Comparison of ENCODE assay signal across 10 cellular contexts in the genomic region with DNA sequence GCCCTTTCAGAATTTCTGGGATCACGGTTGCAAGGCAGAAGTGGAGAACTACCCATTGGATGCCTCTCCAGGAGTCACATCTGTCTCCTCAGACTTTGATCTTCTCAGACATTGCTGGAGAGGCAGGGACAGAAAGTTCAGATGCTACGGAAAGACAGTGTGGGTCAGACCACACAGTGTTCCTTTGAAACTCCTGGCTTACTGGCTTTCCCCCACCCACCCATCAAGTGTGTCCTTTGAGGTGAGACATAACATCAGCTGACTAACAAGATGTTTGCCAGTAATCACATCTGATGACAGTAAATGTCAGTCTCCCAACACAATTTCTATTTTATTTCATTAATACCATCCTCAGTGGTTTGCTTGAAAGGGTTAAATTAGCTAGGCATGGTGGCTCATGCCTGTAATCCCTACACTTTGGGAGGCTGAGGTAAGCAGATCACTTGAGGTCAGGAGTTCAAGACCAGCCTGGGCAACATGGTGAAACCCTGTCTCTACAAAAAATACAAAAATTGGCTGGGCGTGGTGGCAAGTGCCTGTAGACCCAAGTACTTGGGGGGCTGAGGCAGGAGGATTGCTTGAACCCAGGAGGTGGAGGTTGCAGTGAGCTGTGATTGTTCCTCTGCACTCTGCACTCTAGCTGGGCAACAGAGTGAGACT.
A peak's percentile ranks its signal among the peaks of the same experiment; 100 is the strongest.
DNase-seq lines count a peak whose midpoint lies in the region; ATAC-seq and TF ChIP-seq lines count a peak whose summit lies in the region.
"Had no signal": no experiment of that assay in that cellular context is flagged by ENCODE, and none has a peak within 500 bp of the region (broad histone marks: within the 10 kb centered on the region; RNA-seq: fewer than 3 reads in every experiment).

No MANE protein-coding gene starts in this region.

- DNase-seq in activated CD4-positive, alpha-beta T cell treated with anti-CD3 and anti-CD28 coated beads for 1 hour, result peak; percentile 40
- DNase-seq in activated CD4-positive, alpha-beta T cell treated with anti-CD3 and anti-CD28 coated beads, Interleukin-2, amount 10 ng/mL, durations not matched to agents 7 days and 5 days, result no peak
- DNase-seq in activated T-cell treated with anti-CD3 and anti-CD28 coated beads for 48 hours (ENCODE audit: low read depth), result peak; percentile 57
- DNase-seq in naive thymus-derived CD4-positive, alpha-beta T cell, result peak in 8 of 9 donors; percentile 58 to 81 (median 69)
- no peak for DNase-seq in Calu3
- no peak for DNase-seq in immature natural killer cell

- H3K9me3 ChIP-seq in naive thymus-derived CD4-positive, alpha-beta T cell (ENCODE audit: control insufficient read depth in 2 of 3, low read length in 3 of 3), result no peaks in the 10 kb centered on the region

- peak overlapping the region; percentile 31 for H3K4me3 ChIP-seq in naive thymus-derived CD4-positive, alpha-beta T cell (ENCODE audit: low read length)

- peak; percentile 82 for ATAC-seq in naive thymus-derived CD4-positive, alpha-beta T cell
- ATAC-seq in HG03280 (IDR thresholded peaks at IDR 0.05; ENCODE audit: unreplicated experiment), result no peak

- H3K4me1 Mint-ChIP-seq in activated CD4-positive, alpha-beta T cell treated with anti-CD3 and anti-CD28 coated beads, Interleukin-2, amount 10 ng/mL, durations not matched to agents 7 days and 5 days, result peaks cover 43% of the 10 kb centered on the region
- peaks cover 32 to 77% (median 69%) of the 10 kb centered on the region in 7 donors for H3K4me1 Mint-ChIP-seq in naive thymus-derived CD4-positive, alpha-beta T cell
- peaks cover 97% of the 10 kb centered on the region for H3K4me1 Mint-ChIP-seq in stimulated activated naive CD8-positive, alpha-beta T cell treated with anti-CD3 and anti-CD28 coated beads, Interleukin-15, Interleukin-2, amounts not matched to agents 100 ng/mL and 50 ng/mL, for 24 hours (ENCODE audit: low read depth)
- peaks cover 25% of the 10 kb centered on the region for H3K4me1 Mint-ChIP-seq in Calu3 (ENCODE audit: low read depth, unreplicated experiment)
- peaks cover 3 to 6% of the 10 kb centered on the region in 2 donors for H3K4me1 Mint-ChIP-seq in immature natural killer cell

- H3K27me3 Mint-ChIP-seq in activated CD4-positive, alpha-beta T cell treated with anti-CD3 and anti-CD28 coated beads, Interleukin-2, amount 10 ng/mL, durations not matched to agents 7 days and 5 days, result peaks cover 36% of the 10 kb centered on the region
- H3K27me3 Mint-ChIP-seq in naive thymus-derived CD4-positive, alpha-beta T cell, result peaks cover 0 to 40% (median 0%) of the 10 kb centered on the region in 5 donors
- no peaks in the 10 kb centered on the region for H3K27me3 Mint-ChIP-seq in stimulated activated naive CD8-positive, alpha-beta T cell treated with anti-CD3 and anti-CD28 coated beads, Interleukin-15, Interleukin-2, amounts not matched to agents 100 ng/mL and 50 ng/mL, for 24 hours
- H3K27me3 Mint-ChIP-seq in Calu3 (ENCODE audit: unreplicated experiment), result no peaks in the 10 kb centered on the region
- peaks cover 7 to 20% (median 10%) of the 10 kb centered on the region in 3 donors for H3K27me3 Mint-ChIP-seq in immature natural killer cell (ENCODE audit: low read depth in 3 of 3)

- peak overlapping the region; percentile 14 for H3K27ac ChIP-seq in naive thymus-derived CD4-positive, alpha-beta T cell (ENCODE audit: low read depth, low read length)

- H3K9me3 Mint-ChIP-seq in activated CD4-positive, alpha-beta T cell treated with anti-CD3 and anti-CD28 coated beads, Interleukin-2, amount 10 ng/mL, durations not matched to agents 7 days and 5 days, result peaks cover 4% of the 10 kb centered on the region
- peaks cover 0 to 19% (median 5%) of the 10 kb centered on the region in 11 donors for H3K9me3 Mint-ChIP-seq in naive thymus-derived CD4-positive, alpha-beta T cell
- peaks cover 8% of the 10 kb centered on the region for H3K9me3 Mint-ChIP-seq in stimulated activated naive CD8-positive, alpha-beta T cell treated with anti-CD3 and anti-CD28 coated beads, Interleukin-15, Interleukin-2, amounts not matched to agents 100 ng/mL and 50 ng/mL, for 24 hours
- no peaks in the 10 kb centered on the region for H3K9me3 Mint-ChIP-seq in Calu3 (ENCODE audit: low read depth, unreplicated experiment)
- peaks cover 0 to 2% (median 0%) of the 10 kb centered on the region in 6 donors for H3K9me3 Mint-ChIP-seq in immature natural killer cell
- H3K9me3 Mint-ChIP-seq: type B pancreatic cell had no signal

- CTCF ChIA-PET in activated CD4-positive, alpha-beta T cell treated with anti-CD3 and anti-CD28 coated beads, Interleukin-2, amount 10 ng/mL, durations not matched to agents 7 days and 5 days (lab: Charles Lee), result interaction anchor here (0.7 to 2.5 kb wide), 20 partner anchors 8 to 441 kb away, joined by 3 to 10 read pairs (median 4); no protein-coding TSS in a partner anchor
- CTCF ChIA-PET in naive thymus-derived CD4-positive, alpha-beta T cell (lab: Charles Lee), result interaction anchor here (0.6 to 3.6 kb wide), 22 partner anchors 8 to 270 kb away, joined by 3 to 51 read pairs (median 5); no protein-coding TSS in a partner anchor
- CTCF ChIA-PET in Calu3 (lab: Charles Lee), result interaction anchor here (0.7 to 3.2 kb wide), 3 partner anchors 14 to 117 kb away, joined by 3 to 14 read pairs (median 3); no protein-coding TSS in a partner anchor

- no peaks in the 10 kb centered on the region for H3K27me3 ChIP-seq in naive thymus-derived CD4-positive, alpha-beta T cell (ENCODE audit: control insufficient read depth in 2 of 2, insufficient read depth in 2 of 2, low read length in 2 of 2)

- H3K27ac Mint-ChIP-seq in activated CD4-positive, alpha-beta T cell treated with anti-CD3 and anti-CD28 coated beads, Interleukin-2, amount 10 ng/mL, durations not matched to agents 7 days and 5 days, result no peak overlapping the region
- H3K27ac Mint-ChIP-seq in naive thymus-derived CD4-positive, alpha-beta T cell, result peak overlapping the region; percentile 58 to 98 (median 92)
- H3K27ac Mint-ChIP-seq in stimulated activated naive CD8-positive, alpha-beta T cell treated with anti-CD3 and anti-CD28 coated beads, Interleukin-15, Interleukin-2, amounts not matched to agents 100 ng/mL and 50 ng/mL, for 24 hours, result peak overlapping the region; percentile 98
- H3K27ac Mint-ChIP-seq in Calu3 (ENCODE audit: unreplicated experiment) (no peak overlapping the region), immature natural killer cell (no peak overlapping the region)

- H3K4me1 ChIP-seq in naive thymus-derived CD4-positive, alpha-beta T cell (ENCODE audit: control insufficient read depth in 2 of 2, insufficient read depth in 2 of 2, low read length in 2 of 2), result peaks cover 3 to 46% of the 10 kb centered on the region in 2 donors

- TF ChIP-seq CTCF in Calu3 (IDR thresholded peaks at IDR 0.05; ENCODE audit: unreplicated experiment), result no peak

- intact Hi-C loops in naive thymus-derived CD4-positive, alpha-beta T cell (cut with micrococcal nuclease), result loop anchor here (1.0 to 10.0 kb wide), 12 partner anchors 8 to 441 kb away; no protein-coding TSS in a partner anchor
- intact Hi-C loops in Calu3 (cut with micrococcal nuclease; ENCODE audit: unreplicated experiment), result no loop called here

- H3K36me3 ChIP-seq in naive thymus-derived CD4-positive, alpha-beta T cell (ENCODE audit: control insufficient read depth in 2 of 3, insufficient read depth in 3 of 3, low read length in 3 of 3), result no peaks in the 10 kb centered on the region

- POLR2A ChIA-PET in activated CD4-positive, alpha-beta T cell treated with anti-CD3 and anti-CD28 coated beads, Interleukin-2, amount 10 ng/mL, durations not matched to agents 7 days and 5 days (lab: Charles Lee), result no interaction called here
- POLR2A ChIA-PET in naive thymus-derived CD4-positive, alpha-beta T cell (lab: Charles Lee), result interaction anchor here (0.7 to 3.3 kb wide), 9 partner anchors 8 to 192 kb away, joined by 3 to 20 read pairs (median 4); no protein-coding TSS in a partner anchor

- no peak overlapping the region for H3K4me3 Mint-ChIP-seq in activated CD4-positive, alpha-beta T cell treated with anti-CD3 and anti-CD28 coated beads, Interleukin-2, amount 10 ng/mL, durations not matched to agents 7 days and 5 days
- peak overlapping the region; percentile 46 to 84 (median 72) for H3K4me3 Mint-ChIP-seq in naive thymus-derived CD4-positive, alpha-beta T cell
- peak overlapping the region; percentile 69 for H3K4me3 Mint-ChIP-seq in stimulated activated naive CD8-positive, alpha-beta T cell treated with anti-CD3 and anti-CD28 coated beads, Interleukin-15, Interleukin-2, amounts not matched to agents 100 ng/mL and 50 ng/mL, for 24 hours
- no peak overlapping the region for H3K4me3 Mint-ChIP-seq in Calu3 (ENCODE audit: low read depth, unreplicated experiment)
- no peak overlapping the region for H3K4me3 Mint-ChIP-seq in immature natural killer cell
- H3K4me3 Mint-ChIP-seq: dendritic cell treated with granulocyte-macrophage colony-stimulating factor and Interleukin-4, amounts not matched to agents 40 ng/mL and 50 ng/mL, for 4 days; type B pancreatic cell had no signal

- H3K36me3 Mint-ChIP-seq in activated CD4-positive, alpha-beta T cell treated with anti-CD3 and anti-CD28 coated beads, Interleukin-2, amount 10 ng/mL, durations not matched to agents 7 days and 5 days (ENCODE audit: low read depth), result no peaks in the 10 kb centered on the region
- H3K36me3 Mint-ChIP-seq in naive thymus-derived CD4-positive, alpha-beta T cell, result peaks cover 0 to 7% (median 0%) of the 10 kb centered on the region in 5 donors
- peaks cover 7% of the 10 kb centered on the region for H3K36me3 Mint-ChIP-seq in stimulated activated naive CD8-positive, alpha-beta T cell treated with anti-CD3 and anti-CD28 coated beads, Interleukin-15, Interleukin-2, amounts not matched to agents 100 ng/mL and 50 ng/mL, for 24 hours (ENCODE audit: low read depth)
- H3K36me3 Mint-ChIP-seq in Calu3 (ENCODE audit: insufficient read depth, unreplicated experiment) (no peaks in the 10 kb centered on the region), immature natural killer cell (no peaks in the 10 kb centered on the region)
- H3K36me3 Mint-ChIP-seq: type B pancreatic cell had no signal

- BruUV-seq in Calu3 (replicated peaks; lab: Mats Ljungman, UMichigan), result no TSS peak

Comparison
In these comparisons a context has a peak if more than half of its experiments do, and no peak if none do; other contexts are left out.
1. DNase-seq: peak in activated CD4-positive, alpha-beta T cell treated with anti-CD3 and anti-CD28 coated beads for 1 hour (single experiment), activated T-cell treated with anti-CD3 and anti-CD28 coated beads for 48 hours (single experiment) and naive thymus-derived CD4-positive, alpha-beta T cell (8 of 9); none in activated CD4-positive, alpha-beta T cell treated with anti-CD3 and anti-CD28 coated beads, Interleukin-2, amount 10 ng/mL, durations not matched to agents 7 days and 5 days (single experiment), Calu3 (single experiment) and immature natural killer cell (0 of 3).
2. H3K27ac Mint-ChIP-seq: peak in naive thymus-derived CD4-positive, alpha-beta T cell (9 of 9) and stimulated activated naive CD8-positive, alpha-beta T cell treated with anti-CD3 and anti-CD28 coated beads, Interleukin-15, Interleukin-2, amounts not matched to agents 100 ng/mL and 50 ng/mL, for 24 hours (single experiment); none in activated CD4-positive, alpha-beta T cell treated with anti-CD3 and anti-CD28 coated beads, Interleukin-2, amount 10 ng/mL, durations not matched to agents 7 days and 5 days (single experiment), Calu3 (single experiment) and immature natural killer cell (0 of 6).
3. H3K4me3 Mint-ChIP-seq: peak in naive thymus-derived CD4-positive, alpha-beta T cell (10 of 10) and stimulated activated naive CD8-positive, alpha-beta T cell treated with anti-CD3 and anti-CD28 coated beads, Interleukin-15, Interleukin-2, amounts not matched to agents 100 ng/mL and 50 ng/mL, for 24 hours (single experiment); none in activated CD4-positive, alpha-beta T cell treated with anti-CD3 and anti-CD28 coated beads, Interleukin-2, amount 10 ng/mL, durations not matched to agents 7 days and 5 days (single experiment), Calu3 (single experiment) and immature natural killer cell (0 of 5).